8 cellular contexts compared by ENCODE assay signal in the genomic region with DNA sequence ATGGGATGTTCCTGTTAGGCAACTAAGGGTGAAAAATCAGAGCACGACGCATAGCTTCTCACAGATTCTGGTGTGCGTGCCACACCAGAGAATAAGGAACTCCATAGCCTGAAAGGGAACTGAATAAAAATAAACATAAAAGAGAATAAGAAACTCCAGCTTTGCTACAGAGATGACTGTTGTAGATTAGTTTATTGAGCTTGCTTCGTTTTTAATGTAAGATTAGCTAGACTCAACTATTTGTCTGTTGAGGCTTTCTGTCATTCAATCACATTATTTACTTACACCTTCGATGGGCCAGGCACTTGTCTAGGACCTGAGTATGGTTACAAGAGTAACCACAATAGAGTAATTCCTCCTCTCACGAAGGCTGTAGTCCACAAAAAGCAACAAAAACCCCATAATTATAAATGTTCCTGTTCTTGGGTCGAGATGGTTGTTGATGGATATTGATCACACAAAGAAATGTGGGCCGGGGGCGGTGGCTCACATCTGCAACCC. TPM values are rescaled to one million over a fixed set of nuclear protein-coding genes. Genes with fewer than 3 reads are reported as not detected.
DNase-seq lines count a peak whose midpoint lies in the region; ATAC-seq, FAIRE-seq and TF ChIP-seq lines count a peak whose summit lies in the region.

No MANE protein-coding gene starts in this region.

- H3K36me3 Mint-ChIP-seq in HFFc6 (ENCODE audit: low read depth) (peaks cover 43% of the 10 kb centered on the region), astrocyte (ENCODE audit: low read depth, unreplicated experiment) (peaks cover 2% of the 10 kb centered on the region)

- H3K27me3 Mint-ChIP-seq in HFFc6 (ENCODE audit: insufficient read depth) (peaks cover 7% of the 10 kb centered on the region), astrocyte (ENCODE audit: low read depth, unreplicated experiment) (no peaks in the 10 kb centered on the region)

- H3K27ac Mint-ChIP-seq in HFFc6: peak overlapping the region; percentile 99
- peak overlapping the region; percentile 97 for H3K27ac Mint-ChIP-seq in astrocyte (ENCODE audit: unreplicated experiment)

- H3K79me2 ChIP-seq in astrocyte (ENCODE audit: insufficient read depth, low read length): peaks cover 41% of the 10 kb centered on the region

- intact Hi-C loops in mucosa of descending colon (cut with DNase I, micrococcal nuclease): no loop called here

- H3K9ac ChIP-seq in astrocyte (ENCODE audit: low read length): peak overlapping the region; percentile 98
- peak overlapping the region in 1 of 2 donors; percentile 7 for H3K9ac ChIP-seq in mucosa of rectum (ENCODE audit: low read depth in 1 of 2, low read length in 2 of 2)

- H3K4me3 ChIP-seq in AG04450 (ENCODE audit: low read depth, low read length): peak overlapping the region; percentile 48; the same call in 1 of the 2 replicates
- H3K4me3 ChIP-seq in astrocyte (ENCODE audit: insufficient read depth, low read depth, low read length): peak overlapping the region; percentile 95
- peak overlapping the region; percentile 84 to 87 for H3K4me3 ChIP-seq in mucosa of rectum (ENCODE audit: low read length in 2 of 2)
- no peak overlapping the region for H3K4me3 ChIP-seq in mucosa of descending colon

- peak overlapping the region; percentile 84 for H3K4me2 ChIP-seq in astrocyte (ENCODE audit: low read length)

- H3K36me3 ChIP-seq in astrocyte (ENCODE audit: insufficient read depth, low read length): peaks cover 32% of the 10 kb centered on the region
- H3K36me3 ChIP-seq in mucosa of rectum (ENCODE audit: control insufficient read depth in 2 of 2, insufficient read depth in 2 of 2, low read length in 2 of 2): peaks cover 28 to 37% of the 10 kb centered on the region in 2 donors
- H3K36me3 ChIP-seq in mucosa of descending colon (ENCODE audit: low read depth): peaks cover 18% of the 10 kb centered on the region

- H3K4me1 Mint-ChIP-seq in HFFc6 (ENCODE audit: low read depth) (peaks cover 27% of the 10 kb centered on the region), astrocyte (ENCODE audit: low read depth, unreplicated experiment) (peaks cover 8% of the 10 kb centered on the region)

- TF ChIP-seq CTCF in AG04450 (IDR thresholded peaks at IDR 0.05; ENCODE audit: low read depth, low read length) (no peak), HFFc6 (IDR thresholded peaks at IDR 0.05) (no peak), astrocyte (IDR thresholded peaks at IDR 0.05; ENCODE audit: insufficient read depth, low read depth, low read length) (no peak), mucosa of descending colon (IDR thresholded peaks at IDR 0.05) (no peak)

- H3K27ac ChIP-seq in AG04450 (ENCODE audit: low read depth, low read length) (peak overlapping the region; percentile 57), astrocyte (ENCODE audit: low read depth, low read length) (peak overlapping the region; percentile 97), mucosa of rectum (ENCODE audit: low read depth in 2 of 2, low read length in 2 of 2) (peak overlapping the region; percentile 98 to 99)

- H3K4me1 ChIP-seq in astrocyte (ENCODE audit: insufficient read depth, low read length) (peaks cover 3% of the 10 kb centered on the region), mucosa of rectum (ENCODE audit: control insufficient read depth in 2 of 2, insufficient read depth in 2 of 2, low read length in 2 of 2) (peaks cover 5 to 8% of the 10 kb centered on the region in 2 donors), mucosa of descending colon (ENCODE audit: low read depth) (peaks cover 16% of the 10 kb centered on the region)

- FAIRE-seq in astrocyte (lab: Jason Lieb, UNC): no peak

- H3K27me3 ChIP-seq in AG04450 (ENCODE audit: control insufficient read depth, insufficient read depth, low read length): no peaks in the 10 kb centered on the region
- no peaks in the 10 kb centered on the region for H3K27me3 ChIP-seq in astrocyte (ENCODE audit: insufficient read depth, low read length)
- H3K27me3 ChIP-seq in mucosa of rectum (ENCODE audit: control insufficient read depth in 2 of 2, insufficient read depth in 2 of 2, low read length in 2 of 2): no peaks in the 10 kb centered on the region

- peaks cover 24% of the 10 kb centered on the region for H4K20me1 ChIP-seq in astrocyte (ENCODE audit: insufficient read depth, low read length)

- DNase-seq in AG04450 (ENCODE audit: low read depth, low spot score): no peak
- DNase-seq in HFFc6: no peak
- DNase-seq in astrocyte (ENCODE audit: low read depth): no peak
- no peak for DNase-seq in kidney tubule cell (ENCODE audit: low spot score)
- DNase-seq in NCI-H510A (lab: John Stamatoyannopoulos, UW): no peak
- DNase-seq in mucosa of descending colon: no peak

- peak overlapping the region; percentile 11 for H2AFZ ChIP-seq in astrocyte (ENCODE audit: low read depth, low read length)

- POLR2A ChIA-PET in AG04450 (lab: Yijun Ruan, JAX): interaction anchor here (1.2 to 1.9 kb wide), 5 partner anchors 12 to 102 kb away, joined by 5 to 24 read pairs (median 15); a partner anchor contains a TSS

- ATAC-seq in GM19324 (IDR thresholded peaks at IDR 0.05; ENCODE audit: low FRiP score, unreplicated experiment) (no peak), mucosa of descending colon (no peak)

- H3K9me3 Mint-ChIP-seq in HFFc6: no peaks in the 10 kb centered on the region
- no peaks in the 10 kb centered on the region for H3K9me3 Mint-ChIP-seq in astrocyte (ENCODE audit: unreplicated experiment)

- H3K4me3 Mint-ChIP-seq in HFFc6 (peak overlapping the region; percentile 94), astrocyte (ENCODE audit: unreplicated experiment) (peak overlapping the region; percentile 96)

- H3K9me3 ChIP-seq in AG04450 (ENCODE audit: control insufficient read depth, insufficient read depth, low read length) (no peaks in the 10 kb centered on the region), astrocyte (ENCODE audit: insufficient read depth, low read depth, low read length) (no peaks in the 10 kb centered on the region), mucosa of rectum (ENCODE audit: control insufficient read depth in 2 of 2, low read length in 2 of 2) (no peaks in the 10 kb centered on the region), mucosa of descending colon (no peaks in the 10 kb centered on the region)

- CTCF ChIA-PET in AG04450 (lab: Charles Lee): interaction anchor here (1.4 to 4.7 kb wide), 3 partner anchors 12 to 146 kb away, joined by 3 to 26 read pairs (median 7); no protein-coding TSS in a partner anchor

RNA-seq across cellular contexts. Expression of a gene that starts 0.8 kb away (rescaled TPM):
- polyA plus RNA-seq in AG04450 (2011; rRNA removed): 13.0 and 16.6 TPM in 2 replicates
- polyA minus RNA-seq in AG04450 (2011; rRNA and poly(A)+ RNA removed): 11.0 and 12.0 TPM in 2 replicates
- 10 to 100 TPM in 5 of 6 experiments, 1 to 10 TPM in 1; 9.7 to 13.1 (median 11.4) TPM for total RNA-seq in HFFc6 (2021; fragmentation: NEBNext Ultra II Directional; extraction: Animal tissue kit (Norgen Biotek cat#: 25700))
- total RNA-seq in astrocyte (23.8 and 25.3 TPM in 2 replicates), mucosa of descending colon (10 to 100 TPM; 19.8 to 24.8 (median 23.1) TPM)

RNA-seq across cellular contexts. Expression of a gene that starts 25.2 kb away (rescaled TPM):
- 29.4 and 45.9 TPM in 2 replicates for polyA plus RNA-seq in AG04450 (2011; rRNA removed)
- polyA minus RNA-seq in AG04450 (2011; rRNA and poly(A)+ RNA removed): 13.9 and 21.1 TPM in 2 replicates
- total RNA-seq in HFFc6 (2021; fragmentation: NEBNext Ultra II Directional; extraction: Animal tissue kit (Norgen Biotek cat#: 25700)): 10 to 100 TPM; 38.7 to 52.7 (median 44.2) TPM
- total RNA-seq in astrocyte (55.6 and 56.3 TPM in 2 replicates), mucosa of descending colon (10 to 100 TPM; 57.3 to 72.5 (median 60.4) TPM)

RNA-seq across cellular contexts. Expression of a gene that starts 25.5 kb away (rescaled TPM):
- 6.1 and 10.0 TPM in 2 replicates for polyA plus RNA-seq in AG04450 (2011; rRNA removed)
- 10.7 and 17.5 TPM in 2 replicates for polyA minus RNA-seq in AG04450 (2011; rRNA and poly(A)+ RNA removed)
- 10 to 100 TPM; 11.7 to 25.0 (median 19.6) TPM for total RNA-seq in HFFc6 (2021; fragmentation: NEBNext Ultra II Directional; extraction: Animal tissue kit (Norgen Biotek cat#: 25700))
- total RNA-seq in astrocyte (8.6 and 10.6 TPM in 2 replicates), mucosa of descending colon (10 to 100 TPM; 11.4 to 28.3 (median 16.2) TPM)
